ENCODE assay signal across 20 cellular contexts in the genomic region with DNA sequence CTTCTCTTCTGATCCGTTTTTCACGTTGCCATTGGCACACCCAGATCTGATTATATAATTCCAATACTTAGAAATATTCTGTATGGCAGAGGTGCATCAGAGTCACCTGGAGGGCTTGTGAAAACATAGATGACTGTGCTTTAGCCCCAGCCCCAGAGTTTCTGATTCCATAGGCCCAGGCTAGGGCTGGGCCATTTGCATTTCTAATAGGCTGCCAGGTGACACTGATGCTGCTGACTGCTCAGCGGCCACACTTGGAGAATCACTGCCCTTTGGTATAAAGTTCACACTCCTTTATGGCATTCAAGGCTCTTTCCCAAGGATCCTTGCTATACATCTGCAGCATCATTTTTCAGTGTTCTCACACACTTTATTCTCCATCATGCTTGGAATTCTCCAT.
DNase-seq lines count a peak whose midpoint lies in the region; ATAC-seq and TF ChIP-seq lines count a peak whose summit lies in the region.
"Had no signal": no experiment of that assay in that cellular context is flagged by ENCODE, and none has a peak within 500 bp of the region (broad histone marks: within the 10 kb centered on the region; RNA-seq: fewer than 3 reads in every experiment).

No MANE protein-coding gene starts in this region.

- H3K9me2 ChIP-seq in GM23338 (ENCODE audit: insufficient read depth) = peaks cover 6% of the 10 kb centered on the region; the same call in 1 of the 2 replicates

- 69 to 85% methylated on average over 3 of the region's 3 CpGs for WGBS in endodermal cell (ENCODE audit: insufficient coverage in 1 of 2, insufficient read length in 1 of 2), 2 experiments

- TF ChIP-seq CTCF in GM23338 (conservative IDR thresholded peaks at IDR 0.05; ENCODE audit: low read depth in 2 of 2) (no peak), endodermal cell (conservative IDR thresholded peaks at IDR 0.05) (no peak)

- no peaks in the 10 kb centered on the region for H3K4me1 ChIP-seq in GM23338 (ENCODE audit: insufficient read depth)
- H3K4me1 ChIP-seq in endodermal cell (ENCODE audit: control insufficient read depth, insufficient read depth, low read length) = no peaks in the 10 kb centered on the region
- H3K4me1 ChIP-seq: BE2C had no signal

- H3K9me3 ChIP-seq in endodermal cell (ENCODE audit: control insufficient read depth, low read length) = no peaks in the 10 kb centered on the region
- H3K9me3 ChIP-seq: BE2C; BLaER1 treated with 17β-estradiol and CSF1 and Interleukin-3, amounts not matched to agents 10 nM and 100 nM had no signal

- H3K27me3 ChIP-seq in GM23338 (ENCODE audit: insufficient read depth) = no peaks in the 10 kb centered on the region
- H3K27me3 ChIP-seq in endodermal cell (ENCODE audit: control insufficient read depth, insufficient read depth, low read length, poor library complexity, severe bottlenecking) = no peaks in the 10 kb centered on the region
- H3K27me3 ChIP-seq: BLaER1 treated with 17β-estradiol and CSF1 and Interleukin-3, amounts not matched to agents 10 nM and 100 nM had no signal

- peak; percentile 38 for DNase-seq in activated CD4-positive, alpha-beta T cell treated with anti-CD3 and anti-CD28 coated beads, Interleukin-2, amount 10 ng/mL, durations not matched to agents 24 days and 14 days
- no peak for DNase-seq in activated CD4-positive, alpha-beta T cell treated with anti-CD3 and anti-CD28 coated beads for 36 hours
- peak; percentile 16 for DNase-seq in GM23338 (ENCODE audit: low spot score)
- DNase-seq in NCI-H526 treated with DMSO at 0.1 percent for 48 hours (lab: John Stamatoyannopoulos, UW) = peak; percentile 12
- DNase-seq in endodermal cell = peak; percentile 51
- DNase-seq in C1 segment of cervical spinal cord (lab: John Stamatoyannopoulos, UW) = no peak
- no peak for DNase-seq in stimulated activated CD4-positive, alpha-beta T cell treated with anti-CD3 and anti-CD28 coated beads, Interleukin-1b, Interleukin-23, amount 100 ng/mL, for 48 hours
- no peak for DNase-seq in NCI-H345 (lab: John Stamatoyannopoulos, UW)
- DNase-seq: AML-193; BE2C; Calu3; CD4-positive, alpha-beta memory T cell; COR-L47; DMS53; DMS79 treated with DMSO at 0.1 percent for 48 hours; GF-D8; GOT3 had no signal

- no peak overlapping the region for H3K4me3 Mint-ChIP-seq in activated CD4-positive, alpha-beta T cell treated with anti-CD3 and anti-CD28 coated beads, Interleukin-2, amount 10 ng/mL, durations not matched to agents 24 days and 14 days
- H3K4me3 Mint-ChIP-seq in activated CD4-positive, alpha-beta T cell treated with anti-CD3 and anti-CD28 coated beads for 36 hours = no peak overlapping the region
- H3K4me3 Mint-ChIP-seq in GM23338 = no peak overlapping the region
- H3K4me3 Mint-ChIP-seq in endodermal cell = no peak overlapping the region
- H3K4me3 Mint-ChIP-seq: CD4-positive, alpha-beta memory T cell had no signal

- intact Hi-C loops in activated CD4-positive, alpha-beta T cell treated with anti-CD3 and anti-CD28 coated beads, Interleukin-2, amount 10 ng/mL, durations not matched to agents 24 days and 14 days (cut with micrococcal nuclease) = loop anchor here (5.0 kb wide), 2 partner anchors 68 to 168 kb away; no protein-coding TSS in a partner anchor
- intact Hi-C loops in activated CD4-positive, alpha-beta T cell treated with anti-CD3 and anti-CD28 coated beads for 36 hours (cut with DNase I, micrococcal nuclease) = loop anchor here in 1 of 2 experiments (5.0 kb wide), 2 partner anchors 77 to 132 kb away; no protein-coding TSS in a partner anchor

- H3K4me2 ChIP-seq in GM23338 = no peak overlapping the region
- H3K4me2 ChIP-seq: BLaER1 treated with 17β-estradiol and CSF1 and Interleukin-3, amounts not matched to agents 10 nM and 100 nM had no signal

- no peak overlapping the region for H3K27ac ChIP-seq in GM23338 (ENCODE audit: low read depth)
- H3K27ac ChIP-seq in endodermal cell (ENCODE audit: low read depth, low read length) = no peak overlapping the region
- H3K27ac ChIP-seq: 22Rv1; BLaER1 treated with 17β-estradiol and CSF1 and Interleukin-3, amounts not matched to agents 10 nM and 100 nM had no signal

- ATAC-seq in activated CD4-positive, alpha-beta T cell treated with anti-CD3 and anti-CD28 coated beads for 36 hours = no peak
- peak; percentile 83 for ATAC-seq in GM23338
- ATAC-seq: HCT116 had no signal

- H3K27ac Mint-ChIP-seq in activated CD4-positive, alpha-beta T cell treated with anti-CD3 and anti-CD28 coated beads, Interleukin-2, amount 10 ng/mL, durations not matched to agents 24 days and 14 days = no peak overlapping the region
- H3K27ac Mint-ChIP-seq in activated CD4-positive, alpha-beta T cell treated with anti-CD3 and anti-CD28 coated beads for 36 hours = no peak overlapping the region
- H3K27ac Mint-ChIP-seq in GM23338 = no peak overlapping the region
- H3K27ac Mint-ChIP-seq in endodermal cell = no peak overlapping the region
- H3K27ac Mint-ChIP-seq: CD4-positive, alpha-beta memory T cell had no signal

- H2AFZ ChIP-seq in GM23338 = no peak overlapping the region

- no peaks in the 10 kb centered on the region for H3K27me3 Mint-ChIP-seq in activated CD4-positive, alpha-beta T cell treated with anti-CD3 and anti-CD28 coated beads, Interleukin-2, amount 10 ng/mL, durations not matched to agents 24 days and 14 days
- H3K27me3 Mint-ChIP-seq in activated CD4-positive, alpha-beta T cell treated with anti-CD3 and anti-CD28 coated beads for 36 hours = no peaks in the 10 kb centered on the region
- H3K27me3 Mint-ChIP-seq in GM23338 (ENCODE audit: insufficient read depth, low read depth, poor library complexity) = peaks cover 4% of the 10 kb centered on the region
- peaks cover 5% of the 10 kb centered on the region for H3K27me3 Mint-ChIP-seq in endodermal cell (ENCODE audit: insufficient read depth)
- H3K27me3 Mint-ChIP-seq: CD4-positive, alpha-beta memory T cell had no signal

- H4K20me1 ChIP-seq in GM23338 (replicated peaks; ENCODE audit: insufficient read depth) = no peaks in the 10 kb centered on the region
- H4K20me1 ChIP-seq: BLaER1 treated with 17β-estradiol and CSF1 and Interleukin-3, amounts not matched to agents 10 nM and 100 nM had no signal

- H3K36me3 ChIP-seq in GM23338 (ENCODE audit: insufficient read depth) (no peaks in the 10 kb centered on the region), endodermal cell (ENCODE audit: control insufficient read depth, insufficient read depth, low read length) (no peaks in the 10 kb centered on the region)
- H3K36me3 ChIP-seq: BE2C; BLaER1 treated with 17β-estradiol and CSF1 and Interleukin-3, amounts not matched to agents 10 nM and 100 nM had no signal

- POLR2A ChIA-PET in activated CD4-positive, alpha-beta T cell treated with anti-CD3 and anti-CD28 coated beads for 36 hours (lab: Charles Lee) = no interaction called here

- H3K4me1 Mint-ChIP-seq in activated CD4-positive, alpha-beta T cell treated with anti-CD3 and anti-CD28 coated beads, Interleukin-2, amount 10 ng/mL, durations not matched to agents 24 days and 14 days = peaks cover 56% of the 10 kb centered on the region
- peaks cover 56% of the 10 kb centered on the region for H3K4me1 Mint-ChIP-seq in activated CD4-positive, alpha-beta T cell treated with anti-CD3 and anti-CD28 coated beads for 36 hours
- H3K4me1 Mint-ChIP-seq in GM23338 = peaks cover 6% of the 10 kb centered on the region; the same call in 2 of the 3 replicates
- H3K4me1 Mint-ChIP-seq in endodermal cell = peaks cover 5% of the 10 kb centered on the region

- CTCF ChIA-PET in activated CD4-positive, alpha-beta T cell treated with anti-CD3 and anti-CD28 coated beads for 36 hours (lab: Charles Lee) = interaction anchor here (1.5 kb wide), 1 partner anchor 16 kb away, joined by 3 read pairs; no protein-coding TSS in a partner anchor

- H3F3A ChIP-seq in GM23338 (replicated peaks; ENCODE audit: low read depth) = no peaks in the 10 kb centered on the region

- peaks cover 7% of the 10 kb centered on the region for H3K9me3 Mint-ChIP-seq in activated CD4-positive, alpha-beta T cell treated with anti-CD3 and anti-CD28 coated beads, Interleukin-2, amount 10 ng/mL, durations not matched to agents 24 days and 14 days
- H3K9me3 Mint-ChIP-seq in activated CD4-positive, alpha-beta T cell treated with anti-CD3 and anti-CD28 coated beads for 36 hours (ENCODE audit: low read depth) = no peaks in the 10 kb centered on the region
- no peaks in the 10 kb centered on the region for H3K9me3 Mint-ChIP-seq in GM23338
- H3K9me3 Mint-ChIP-seq in endodermal cell = no peaks in the 10 kb centered on the region
- H3K9me3 Mint-ChIP-seq: CD4-positive, alpha-beta memory T cell had no signal

- no peak overlapping the region for H3K4me3 ChIP-seq in GM23338
- no peak overlapping the region for H3K4me3 ChIP-seq in endodermal cell (ENCODE audit: low read length)
- H3K4me3 ChIP-seq: BLaER1 treated with 17β-estradiol and CSF1 and Interleukin-3, amounts not matched to agents 10 nM and 100 nM had no signal

- H3K9ac ChIP-seq in endodermal cell (ENCODE audit: extremely low read depth, low read length, poor library complexity, severe bottlenecking) = no peak overlapping the region
- H3K9ac ChIP-seq: BLaER1 treated with 17β-estradiol and CSF1 and Interleukin-3, amounts not matched to agents 10 nM and 100 nM had no signal

- H3K36me3 Mint-ChIP-seq in activated CD4-positive, alpha-beta T cell treated with anti-CD3 and anti-CD28 coated beads, Interleukin-2, amount 10 ng/mL, durations not matched to agents 24 days and 14 days (ENCODE audit: low read depth) = peaks cover 55% of the 10 kb centered on the region
- peaks cover 41% of the 10 kb centered on the region for H3K36me3 Mint-ChIP-seq in activated CD4-positive, alpha-beta T cell treated with anti-CD3 and anti-CD28 coated beads for 36 hours (ENCODE audit: low read depth)
- no peaks in the 10 kb centered on the region for H3K36me3 Mint-ChIP-seq in GM23338 (ENCODE audit: low read depth)
- no peaks in the 10 kb centered on the region for H3K36me3 Mint-ChIP-seq in endodermal cell (ENCODE audit: low read depth)
- H3K36me3 Mint-ChIP-seq: CD4-positive, alpha-beta memory T cell had no signal

- H3K79me2 ChIP-seq in GM23338 (replicated peaks; ENCODE audit: insufficient read depth) = no peaks in the 10 kb centered on the region

TF ChIP-seq in GM23338, 12 proteins besides CTCF, POLR2A, EP300 and RAD21 (continues in another document):
- no peak for TF ChIP-seq ZNF331 (CRISPR knock-in tag; IDR thresholded peaks at IDR 0.05; ENCODE audit: low read depth)
- TF ChIP-seq NANOG (IDR thresholded peaks at IDR 0.05; ENCODE audit: borderline replicate concordance) = no peak
- no peak for TF ChIP-seq EZH2 (IDR thresholded peaks at IDR 0.05; ENCODE audit: low read depth, unreplicated experiment)
- TF ChIP-seq ZNF114 (CRISPR knock-in tag; IDR thresholded peaks at IDR 0.05) = no peak
- TF ChIP-seq, protein P1, sequence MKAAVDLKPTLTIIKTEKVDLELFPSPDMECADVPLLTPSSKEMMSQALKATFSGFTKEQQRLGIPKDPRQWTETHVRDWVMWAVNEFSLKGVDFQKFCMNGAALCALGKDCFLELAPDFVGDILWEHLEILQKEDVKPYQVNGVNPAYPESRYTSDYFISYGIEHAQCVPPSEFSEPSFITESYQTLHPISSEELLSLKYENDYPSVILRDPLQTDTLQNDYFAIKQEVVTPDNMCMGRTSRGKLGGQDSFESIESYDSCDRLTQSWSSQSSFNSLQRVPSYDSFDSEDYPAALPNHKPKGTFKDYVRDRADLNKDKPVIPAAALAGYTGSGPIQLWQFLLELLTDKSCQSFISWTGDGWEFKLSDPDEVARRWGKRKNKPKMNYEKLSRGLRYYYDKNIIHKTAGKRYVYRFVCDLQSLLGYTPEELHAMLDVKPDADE (IDR thresholded peaks at IDR 0.05) = no peak

Comparison
In these comparisons a context has a peak if more than half of its experiments do, and no peak if none do; other contexts are left out.
1. DNase-seq: peak in activated CD4-positive, alpha-beta T cell treated with anti-CD3 and anti-CD28 coated beads, Interleukin-2, amount 10 ng/mL, durations not matched to agents 24 days and 14 days (single experiment), GM23338 (single experiment), NCI-H526 treated with DMSO at 0.1 percent for 48 hours (single experiment) and endodermal cell (single experiment); none in activated CD4-positive, alpha-beta T cell treated with anti-CD3 and anti-CD28 coated beads for 36 hours (single experiment), C1 segment of cervical spinal cord (0 of 14), stimulated activated CD4-positive, alpha-beta T cell treated with anti-CD3 and anti-CD28 coated beads, Interleukin-1b, Interleukin-23, amount 100 ng/mL, for 48 hours (single experiment) and NCI-H345 (single experiment).